ENCODE assay signal across 20 cellular contexts in the genomic region with DNA sequence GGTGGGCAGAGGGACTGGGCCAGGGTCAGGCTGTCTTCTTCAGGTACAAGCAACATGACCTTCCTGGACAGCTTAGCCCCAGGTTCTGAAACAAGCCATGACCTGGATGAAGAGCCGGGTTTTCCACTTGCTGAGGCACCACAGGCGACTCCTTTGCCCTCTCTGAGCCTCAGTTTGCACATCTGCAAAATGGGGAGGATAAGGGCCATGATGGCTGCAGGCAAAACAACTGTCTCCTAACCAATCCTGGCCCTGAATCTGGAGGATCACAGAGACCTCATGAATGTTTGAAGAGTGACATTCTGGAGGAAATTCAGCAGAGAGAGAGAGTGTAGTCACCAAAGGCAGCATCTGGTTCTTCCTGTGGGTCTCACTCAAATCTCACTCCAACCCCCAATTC. TPM values are rescaled to one million over a fixed set of nuclear protein-coding genes. Genes with fewer than 3 reads are reported as not detected.
"Had no signal": no experiment of that assay in that cellular context is flagged by ENCODE, and none has a peak within 500 bp of the region (broad histone marks: within the 10 kb centered on the region; RNA-seq: fewer than 3 reads in every experiment).

No MANE protein-coding gene starts in this region.

- DNase-seq: cortex of kidney; effector memory CD4-positive, alpha-beta T cell; gastrocnemius medialis; heart right ventricle; islet precursor cell; left lung; lower lobe of right lung; natural killer cell; spleen; stimulated activated CD4-positive, alpha-beta T cell treated with anti-CD3 and anti-CD28 coated beads, Interleukin-2, amount 100 ng/mL, for 24 hours; stimulated activated CD4-positive, alpha-beta T cell treated with anti-CD3 and anti-CD28 coated beads, Interleukin-4, amount 100 ng/mL, for 4 hours; stimulated activated naive B cell treated with anti-CD40 and anti-IgM and Interleukin-4, amounts not matched to agents 10 μg/mL and 1 μg/mL and 100 μg/mL, for 72 hours; stimulated activated naive CD8-positive, alpha-beta T cell treated with anti-CD3 and anti-CD28 coated beads, Interleukin-15, amount 100 ng/mL, for 72 hours had no signal

- H2AFZ ChIP-seq: parathyroid adenoma had no signal

- H3K36me3 ChIP-seq: gastrocnemius medialis, heart right ventricle, left lung, lower lobe of right lung, prostate gland, spleen had no signal

- H3K27ac Mint-ChIP-seq: memory B cell; mesothelial cell of epicardium; natural killer cell; stimulated activated naive B cell treated with anti-CD40 and anti-IgM and Interleukin-4, amounts not matched to agents 10 μg/mL and 1 μg/mL and 100 μg/mL, for 72 hours; stimulated activated naive CD8-positive, alpha-beta T cell treated with anti-CD3 and anti-CD28 coated beads, Interleukin-15, amount 100 ng/mL, for 72 hours had no signal

- H3K9me3 Mint-ChIP-seq: memory B cell; mesothelial cell of epicardium; natural killer cell; stimulated activated naive B cell treated with anti-CD40 and anti-IgM and Interleukin-4, amounts not matched to agents 10 μg/mL and 1 μg/mL and 100 μg/mL, for 72 hours; stimulated activated naive CD8-positive, alpha-beta T cell treated with anti-CD3 and anti-CD28 coated beads, Interleukin-15, amount 100 ng/mL, for 72 hours had no signal

- H3K9me3 ChIP-seq: gastrocnemius medialis, heart right ventricle, left lung, lower lobe of right lung, prostate gland, spleen had no signal

- H3K4me1 Mint-ChIP-seq: natural killer cell; stimulated activated naive B cell treated with anti-CD40 and anti-IgM and Interleukin-4, amounts not matched to agents 10 μg/mL and 1 μg/mL and 100 μg/mL, for 72 hours; stimulated activated naive CD8-positive, alpha-beta T cell treated with anti-CD3 and anti-CD28 coated beads, Interleukin-15, amount 100 ng/mL, for 72 hours had no signal

- H3K27ac ChIP-seq: gastrocnemius medialis, heart right ventricle, left lung, lower lobe of right lung, parathyroid adenoma, prostate gland, spleen had no signal

- H3K4me3 ChIP-seq: gastrocnemius medialis, heart right ventricle, left lung, lower lobe of right lung, prostate gland, spleen had no signal

- H3K36me3 Mint-ChIP-seq: memory B cell; mesothelial cell of epicardium; natural killer cell; stimulated activated naive B cell treated with anti-CD40 and anti-IgM and Interleukin-4, amounts not matched to agents 10 μg/mL and 1 μg/mL and 100 μg/mL, for 72 hours had no signal

- H3K9ac ChIP-seq: parathyroid adenoma had no signal

- H3K4me3 Mint-ChIP-seq: memory B cell; mesothelial cell of epicardium; natural killer cell; stimulated activated naive B cell treated with anti-CD40 and anti-IgM and Interleukin-4, amounts not matched to agents 10 μg/mL and 1 μg/mL and 100 μg/mL, for 72 hours; stimulated activated naive CD8-positive, alpha-beta T cell treated with anti-CD3 and anti-CD28 coated beads, Interleukin-15, amount 100 ng/mL, for 72 hours had no signal

RNA-seq across cellular contexts. Expression of a gene that starts 8.0 kb away (rescaled TPM):
- total RNA-seq: fibroblast of lung, mesothelial cell of epicardium, myocyte, natural killer cell, renal cortical epithelial cell had no signal
- polyA plus RNA-seq: fibroblast of lung had no signal
